ENCODE assay signal across 24 cellular contexts in genomic region chr2:47255794-47256193, GRCh38.
"Had no signal": no experiment of that assay in that cellular context is flagged by ENCODE, and none has a peak within 500 bp of the region (broad histone marks: within the 10 kb centered on the region; RNA-seq: fewer than 3 reads in every experiment).

No MANE protein-coding gene starts in this region.

- H3K36me3 ChIP-seq: colonic mucosa, esophagus squamous epithelium, gastrocnemius medialis, heart left ventricle, left ventricle myocardium inferior, lower lobe of right lung had no signal

- DNase-seq: colonic mucosa; cortex of kidney; effector CD8-positive, alpha-beta T cell; erythroblast; esophagus squamous epithelium; foreskin fibroblast; foreskin melanocyte; gastrocnemius medialis; heart left ventricle; hypothalamus; immature natural killer cell; islet precursor cell; kidney; kidney glomerular epithelial cell; left colon; left ventricle myocardium inferior; lower lobe of right lung; mesenchymal stem cell; mucosa of descending colon; naive B cell had no signal

- H3K4me3 ChIP-seq: colonic mucosa, esophagus squamous epithelium, gastrocnemius medialis, heart left ventricle, hepatocyte, left ventricle myocardium inferior, lower lobe of right lung, mucosa of descending colon had no signal

- H3K27me3 ChIP-seq: colonic mucosa, esophagus squamous epithelium, gastrocnemius medialis, heart left ventricle, hepatocyte had no signal

- H3K27ac ChIP-seq: colonic mucosa, epithelial cell of prostate, esophagus squamous epithelium, gastrocnemius medialis, heart left ventricle, hepatocyte, left ventricle myocardium inferior, lower lobe of right lung had no signal

- ATAC-seq: esophagus mucosa, gastrocnemius medialis, heart left ventricle, left colon, left lobe of liver, lower lobe of right lung, mucosa of descending colon had no signal

- H3K9me3 ChIP-seq: colonic mucosa, esophagus squamous epithelium, gastrocnemius medialis, heart left ventricle, left ventricle myocardium inferior, lower lobe of right lung, mucosa of descending colon had no signal

- H3K4me1 ChIP-seq: colonic mucosa, esophagus squamous epithelium, gastrocnemius medialis, heart left ventricle, left ventricle myocardium inferior, lower lobe of right lung had no signal
